Comparison of ENCODE assay signal across 8 cellular contexts in genomic region chr3:40298075-40298474, GRCh38.
"Had no signal": no experiment of that assay in that cellular context is flagged by ENCODE, and none has a peak within 500 bp of the region (broad histone marks: within the 10 kb centered on the region; RNA-seq: fewer than 3 reads in every experiment).

No MANE protein-coding gene starts in this region.

- FAIRE-seq: G401.6, GM12878, GM12891, GM12892, GM18507, GM19239 had no signal

- DNase-seq: GDM1, GF-D8 had no signal

- H3K4me3 ChIP-seq: GM12878 had no signal

- ATAC-seq: GM12878 had no signal
